ENCODE assay signal across 23 cellular contexts in genomic region chr4:121738780-121739547, GRCh38. TPM values are rescaled to one million over a fixed set of nuclear protein-coding genes. Genes with fewer than 3 reads are reported as not detected.
DNase-seq lines count a peak whose midpoint lies in the region; ATAC-seq and TF ChIP-seq lines count a peak whose summit lies in the region.
"Had no signal": no experiment of that assay in that cellular context is flagged by ENCODE, and none has a peak within 500 bp of the region (broad histone marks: within the 10 kb centered on the region; RNA-seq: fewer than 3 reads in every experiment).

No MANE protein-coding gene starts in this region.

- no peaks in the 10 kb centered on the region for H3K4me1 ChIP-seq in esophagus squamous epithelium

- no peak for TF ChIP-seq POLR2A in esophagus squamous epithelium (IDR thresholded peaks at IDR 0.05)

- DNase-seq in AG10803 (ENCODE audit: low read depth) (peak; percentile 84), T-helper 17 cell (no peak), fibroblast of pulmonary artery (ENCODE audit: low read depth) (peak; percentile 88), non-pigmented ciliary epithelial cell (ENCODE audit: low read depth) (peak; percentile 52), left colon (no peak), esophagus squamous epithelium (lab: John Stamatoyannopoulos, UW) (no peak)
- DNase-seq: activated CD4-positive, alpha-beta T cell treated with anti-CD3 and anti-CD28 coated beads for 36 hours; activated naive CD4-positive, alpha-beta T cell treated with anti-CD3 and anti-CD28 coated beads, Interleukin-2, amount 10 ng/mL, durations not matched to agents 7 days and 5 days; activated T-cell treated with anti-CD3 and anti-CD28 coated beads, Interleukin-2, amount 50 U/mL, for 48 hours; AML-193; COR-L47; DND-41; hippocampal formation; naive B cell; NCI-H1930; sigmoid colon; stimulated activated naive CD4-positive, alpha-beta T cell had no signal

- peaks cover 2% of the 10 kb centered on the region for H3K36me3 Mint-ChIP-seq in T-helper 17 cell (ENCODE audit: low read depth)
- H3K36me3 Mint-ChIP-seq: activated naive CD4-positive, alpha-beta T cell treated with anti-CD3 and anti-CD28 coated beads, Interleukin-2, amount 10 ng/mL, durations not matched to agents 7 days and 5 days; naive B cell had no signal

- no peaks in the 10 kb centered on the region for H3K27me3 ChIP-seq in esophagus squamous epithelium
- H3K27me3 ChIP-seq: sigmoid colon had no signal

- H3K27ac Mint-ChIP-seq in T-helper 17 cell = peak overlapping the region; percentile 39
- H3K27ac Mint-ChIP-seq: activated CD4-positive, alpha-beta T cell treated with anti-CD3 and anti-CD28 coated beads for 36 hours; activated naive CD4-positive, alpha-beta T cell treated with anti-CD3 and anti-CD28 coated beads, Interleukin-2, amount 10 ng/mL, durations not matched to agents 7 days and 5 days; naive B cell had no signal

- H3K36me3 ChIP-seq in esophagus squamous epithelium = no peaks in the 10 kb centered on the region
- H3K36me3 ChIP-seq: sigmoid colon, thoracic aorta had no signal

- H3K4me3 Mint-ChIP-seq in T-helper 17 cell = no peak overlapping the region
- H3K4me3 Mint-ChIP-seq: activated CD4-positive, alpha-beta T cell treated with anti-CD3 and anti-CD28 coated beads for 36 hours; activated naive CD4-positive, alpha-beta T cell treated with anti-CD3 and anti-CD28 coated beads, Interleukin-2, amount 10 ng/mL, durations not matched to agents 7 days and 5 days; naive B cell had no signal

- peaks cover 62% of the 10 kb centered on the region for H3K27me3 Mint-ChIP-seq in T-helper 17 cell

- H3K4me3 ChIP-seq in AG10803 (ENCODE audit: low read length) (no peak overlapping the region), fibroblast of pulmonary artery (replicated peaks; ENCODE audit: low read depth, low read length) (no peak overlapping the region), esophagus squamous epithelium (no peak overlapping the region)
- H3K4me3 ChIP-seq: sigmoid colon, thoracic aorta had no signal

- H3K9me3 ChIP-seq in T-helper 17 cell (ENCODE audit: control insufficient read depth, low read length, poor library complexity, severe bottlenecking) (no peaks in the 10 kb centered on the region), esophagus squamous epithelium (no peaks in the 10 kb centered on the region)
- H3K9me3 ChIP-seq: sigmoid colon, thoracic aorta had no signal

- H3K27ac ChIP-seq in esophagus squamous epithelium = no peak overlapping the region
- H3K27ac ChIP-seq: thoracic aorta had no signal

- ATAC-seq in T-helper 17 cell (no peak), left colon (no peak), HG02759 (IDR thresholded peaks at IDR 0.05; ENCODE audit: unreplicated experiment) (no peak)
- ATAC-seq: activated CD4-positive, alpha-beta T cell treated with anti-CD3 and anti-CD28 coated beads for 36 hours had no signal

- peaks cover 4% of the 10 kb centered on the region for H3K4me1 Mint-ChIP-seq in T-helper 17 cell
- H3K4me1 Mint-ChIP-seq: activated CD4-positive, alpha-beta T cell treated with anti-CD3 and anti-CD28 coated beads for 36 hours; activated naive CD4-positive, alpha-beta T cell treated with anti-CD3 and anti-CD28 coated beads, Interleukin-2, amount 10 ng/mL, durations not matched to agents 7 days and 5 days; naive B cell had no signal

- 54 to 60% methylated on average over 2 of the region's 2 CpGs for WGBS in esophagus squamous epithelium, 2 donors

- intact Hi-C loops in left colon (cut with DNase I, micrococcal nuclease) (loop anchor here in 1 of 2 donors (5.0 kb wide), 1 partner anchor 367 kb away; no protein-coding TSS in a partner anchor), esophagus squamous epithelium (cut with DNase I) (loop anchor here (10.0 kb wide), 1 partner anchor 274 kb away; no protein-coding TSS in a partner anchor)

- TF ChIP-seq CTCF in AG10803 (conservative IDR thresholded peaks at IDR 0.05; ENCODE audit: low read length) (no peak), fibroblast of pulmonary artery (IDR thresholded peaks at IDR 0.05; ENCODE audit: low read length, missing control alignments) (no peak), esophagus squamous epithelium (IDR thresholded peaks at IDR 0.05) (no peak)

RNA-seq across cellular contexts. Expression of gene SMIM43, which starts 26.0 kb away (rescaled TPM):
- total RNA-seq in T-helper 17 cell (not detected), left colon (under 1 TPM in 1 of 2 donors, not detected in 1; 0.17 TPM), esophagus squamous epithelium (under 1 TPM in 1 of 4 donors, not detected in 3; 0.38 TPM)
- total RNA-seq: activated CD4-positive, alpha-beta T cell treated with anti-CD3 and anti-CD28 coated beads for 36 hours; activated CD8-positive, alpha-beta memory T cell treated with anti-CD3 and anti-CD28 coated beads for 36 hours; HT-29; osteocyte; RPMI7951; thoracic aorta had no signal

RNA-seq across cellular contexts. Expression of gene ANXA5, which starts 42.2 kb away (rescaled TPM):
- total RNA-seq in T-helper 17 cell (100 to 1,000 TPM; 103 to 108 TPM), left colon (10 to 100 TPM; 61.3 to 84.7 TPM), esophagus squamous epithelium (100 to 1,000 TPM in 2 of 4 donors, 10 to 100 TPM in 2; 50.4 to 153 (median 117) TPM)

Comparison
In these comparisons a context has a peak if more than half of its experiments do, and no peak if none do; other contexts are left out.
1. DNase-seq: peak in AG10803 (single experiment), fibroblast of pulmonary artery (single experiment) and non-pigmented ciliary epithelial cell (single experiment); none in T-helper 17 cell (0 of 3), left colon (0 of 2) and esophagus squamous epithelium (single experiment).